In genomic region chr17:77428901-77429734, GRCh38 we compare ENCODE assay signal across 10 cellular contexts.
DNase-seq lines count a peak whose midpoint lies in the region; ATAC-seq and TF ChIP-seq lines count a peak whose summit lies in the region.
"Had no signal": no experiment of that assay in that cellular context is flagged by ENCODE, and none has a peak within 500 bp of the region (broad histone marks: within the 10 kb centered on the region; RNA-seq: fewer than 3 reads in every experiment).

No MANE protein-coding gene starts in this region.

- no peak for DNase-seq in CD4-positive, alpha-beta T cell
- DNase-seq in Panc1 (ENCODE audit: low read depth, low spot score) (no peak), Right ventricle myocardium inferior (ENCODE audit: missing footprints) (peak; percentile 71), prostate gland (ENCODE audit: low spot score) (no peak), A172 (ENCODE audit: low spot score) (no peak), DMS53 treated with DMSO at 0.1 percent for 48 hours (lab: John Stamatoyannopoulos, UW; ENCODE audit: unreplicated experiment) (no peak), erythroblast (lab: John Stamatoyannopoulos, UW) (no peak)

- BruUV-seq in Panc1 (replicated peaks; lab: Mats Ljungman, UMichigan) = TSS peak; percentile 23

- H3K4me3 ChIP-seq in Panc1 (ENCODE audit: low read depth in 2 of 2, low read length in 2 of 2) (no peak overlapping the region), prostate gland (no peak overlapping the region)
- H3K4me3 ChIP-seq: PC-9 had no signal

- H3K27me3 ChIP-seq in CD4-positive, alpha-beta T cell (ENCODE audit: control insufficient read depth, insufficient read depth, low read length) = no peaks in the 10 kb centered on the region
- H3K27me3 ChIP-seq in Panc1 (ENCODE audit: control insufficient read depth, insufficient read depth, low read length) (no peaks in the 10 kb centered on the region), prostate gland (replicated peaks; ENCODE audit: insufficient read depth) (no peaks in the 10 kb centered on the region)

- in situ Hi-C loops in Panc1 (cut with HindIII; ENCODE audit: low pct_unique_long_range_greater_than_20kb, low sequenced_read_pairs) = no loop called here

- no peaks in the 10 kb centered on the region for H3K36me3 ChIP-seq in Panc1 (ENCODE audit: control insufficient read depth, insufficient read depth, low read length)
- no peaks in the 10 kb centered on the region for H3K36me3 ChIP-seq in prostate gland

- no peak for TF ChIP-seq CTCF in CD4-positive, alpha-beta T cell (IDR thresholded peaks at IDR 0.05)
- TF ChIP-seq CTCF in Panc1 (IDR thresholded peaks at IDR 0.05) = no peak
- TF ChIP-seq CTCF in prostate gland (IDR thresholded peaks at IDR 0.05) = no peak

- TF ChIP-seq POLR2A in prostate gland (IDR thresholded peaks at IDR 0.05) = no peak
- TF ChIP-seq POLR2A in erythroblast (IDR thresholded peaks at IDR 0.05; ENCODE audit: low read length) = no peak

- H3K27ac ChIP-seq in CD4-positive, alpha-beta T cell (ENCODE audit: low read depth, low read length) = peak overlapping the region; percentile 6
- peak overlapping the region; percentile 72 for H3K27ac ChIP-seq in Panc1 (ENCODE audit: low read length)
- H3K27ac ChIP-seq in prostate gland = peak overlapping the region; percentile 80 to 90
- H3K27ac ChIP-seq: PC-9 had no signal

- peak overlapping the region; percentile 93 for H3K27ac Mint-ChIP-seq in CD4-positive, alpha-beta T cell

- ATAC-seq in CD4-positive, alpha-beta T cell (ENCODE audit: poor library complexity) = no peak
- ATAC-seq in Panc1 = no peak
- no peak for ATAC-seq in Right ventricle myocardium inferior
- no peak for ATAC-seq in HG02763 (IDR thresholded peaks at IDR 0.05; ENCODE audit: unreplicated experiment)

- POLR2A ChIA-PET in CD4-positive, alpha-beta T cell (lab: Charles Lee) = interaction anchor here (0.6 to 29.0 kb wide), 28 partner anchors 8 to 104 kb away, joined by 3 to 681 read pairs (median 8); no protein-coding TSS in a partner anchor
- POLR2A ChIA-PET in Panc1 (lab: Charles Lee) = interaction anchor here (1.0 kb wide), 1 partner anchor 62 kb away, joined by 3 read pairs; no protein-coding TSS in a partner anchor

- peak overlapping the region; percentile 38 for H3K4me3 Mint-ChIP-seq in CD4-positive, alpha-beta T cell
- H3K4me3 Mint-ChIP-seq: activated T-helper 1 cell treated with anti-CD3 and anti-CD28 coated beads, Interleukin-12 subunit alpha, Interleukin-12 subunit beta, Interleukin-2, Interleukin-4 antibody, amounts not matched to agents 30 ng/mL and 10 ng/mL and 1 ng/mL, durations not matched to agents 14 hours and 24 hours and 36 hours had no signal

- CTCF ChIA-PET in CD4-positive, alpha-beta T cell (lab: Charles Lee) = interaction anchor here (0.6 to 8.7 kb wide), 34 partner anchors 8 to 104 kb away, joined by 3 to 74 read pairs (median 6); no protein-coding TSS in a partner anchor
- CTCF ChIA-PET in Panc1 (lab: Charles Lee) = interaction anchor here (0.5 to 1.4 kb wide), 16 partner anchors 8 to 633 kb away, joined by 3 to 8 read pairs (median 4); no protein-coding TSS in a partner anchor

- 56% methylated on average over 21 of the region's 24 CpGs for WGBS in prostate gland

- H3K9me3 ChIP-seq in CD4-positive, alpha-beta T cell (ENCODE audit: control insufficient read depth, low read length) = no peaks in the 10 kb centered on the region
- no peaks in the 10 kb centered on the region for H3K9me3 ChIP-seq in Panc1 (ENCODE audit: control insufficient read depth, insufficient read depth, low read depth, low read length)
- no peaks in the 10 kb centered on the region for H3K9me3 ChIP-seq in prostate gland

- peaks cover 83% of the 10 kb centered on the region for H3K4me1 Mint-ChIP-seq in CD4-positive, alpha-beta T cell (ENCODE audit: low read depth)

- H3K36me3 Mint-ChIP-seq in CD4-positive, alpha-beta T cell (ENCODE audit: low read depth) = peaks cover 27% of the 10 kb centered on the region

- peaks cover 81% of the 10 kb centered on the region for H3K4me1 ChIP-seq in Panc1 (ENCODE audit: control insufficient read depth, insufficient read depth, low read length)
- H3K4me1 ChIP-seq in prostate gland (replicated peaks) = peaks cover 16% of the 10 kb centered on the region

- H3K9me3 Mint-ChIP-seq in CD4-positive, alpha-beta T cell = no peaks in the 10 kb centered on the region
- H3K9me3 Mint-ChIP-seq: activated T-helper 1 cell treated with anti-CD3 and anti-CD28 coated beads, Interleukin-12 subunit alpha, Interleukin-12 subunit beta, Interleukin-2, Interleukin-4 antibody, amounts not matched to agents 30 ng/mL and 10 ng/mL and 1 ng/mL, durations not matched to agents 14 hours and 24 hours and 36 hours had no signal

- H3K27me3 Mint-ChIP-seq in CD4-positive, alpha-beta T cell = no peaks in the 10 kb centered on the region

- intact Hi-C loops in CD4-positive, alpha-beta T cell (cut with DNase I, micrococcal nuclease) = loop anchor here in 1 of 2 experiments (2.0 kb wide), 1 partner anchor 28 kb away; no protein-coding TSS in a partner anchor
- intact Hi-C loops in Panc1 (cut with micrococcal nuclease; ENCODE audit: unreplicated experiment) (loop anchor here (5.0 to 10.0 kb wide), 2 partner anchors 66 to 97 kb away; no protein-coding TSS in a partner anchor), Right ventricle myocardium inferior (cut with DNase I) (loop anchor here (1.0 kb wide), 1 partner anchor 61 kb away; no protein-coding TSS in a partner anchor), prostate gland (cut with DNase I) (loop anchor here (5.0 kb wide), 2 partner anchors 48 to 97 kb away; no protein-coding TSS in a partner anchor)

Comparison
In these comparisons a context has a peak if more than half of its experiments do, and no peak if none do; other contexts are left out.
1. H3K27ac ChIP-seq: peak in every context shown above with its lines; median percentile 85 in prostate gland; 72 in Panc1; 6 in CD4-positive, alpha-beta T cell.